ENCODE assay signal across 16 cellular contexts in genomic region chr13:79003989-79004550, GRCh38.
"Had no signal": no experiment of that assay in that cellular context is flagged by ENCODE, and none has a peak within 500 bp of the region (broad histone marks: within the 10 kb centered on the region; RNA-seq: fewer than 3 reads in every experiment).

No MANE protein-coding gene starts in this region.

- DNase-seq: activated B cell treated with CpG ODN at 0.5 μM for 24 hours; activated CD4-positive, alpha-beta memory T cell treated with anti-CD3 and anti-CD28 coated beads for 36 hours; activated CD4-positive, alpha-beta T cell treated with anti-CD3 and anti-CD28 coated beads for 4 hours; activated naive CD8-positive, alpha-beta T cell treated with anti-CD3 and anti-CD28 coated beads for 36 hours; effector memory CD8-positive, alpha-beta T cell; hippocampal formation; left ventricle myocardium inferior; mammary epithelial cell; natural killer cell; sigmoid colon; stimulated activated CD4-positive, alpha-beta T cell treated with anti-CD3 and anti-CD28 coated beads, Interleukin-15, amount 100 ng/mL, for 24 hours; stimulated activated naive B cell treated with anti-CD40 and anti-IgM and Interleukin-4, amounts not matched to agents 10 μg/mL and 1 μg/mL and 100 μg/mL, for 72 hours; T-helper 17 cell; upper lobe of left lung had no signal

- ATAC-seq: effector memory CD8-positive, alpha-beta T cell; natural killer cell; stimulated activated naive B cell treated with anti-CD40 and anti-IgM and Interleukin-4, amounts not matched to agents 10 μg/mL and 1 μg/mL and 100 μg/mL, for 72 hours; T-helper 17 cell had no signal

- H3K4me1 Mint-ChIP-seq: activated B cell treated with CpG ODN at 0.5 μM for 24 hours; activated naive CD8-positive, alpha-beta T cell treated with anti-CD3 and anti-CD28 coated beads for 36 hours; central memory CD8-positive, alpha-beta T cell; mesothelial cell of epicardium; natural killer cell; stimulated activated naive B cell treated with anti-CD40 and anti-IgM and Interleukin-4, amounts not matched to agents 10 μg/mL and 1 μg/mL and 100 μg/mL, for 72 hours; T-helper 17 cell had no signal

- H3K36me3 Mint-ChIP-seq: activated CD4-positive, alpha-beta memory T cell treated with anti-CD3 and anti-CD28 coated beads for 36 hours; activated naive CD8-positive, alpha-beta T cell treated with anti-CD3 and anti-CD28 coated beads for 36 hours; mesothelial cell of epicardium; natural killer cell; stimulated activated naive B cell treated with anti-CD40 and anti-IgM and Interleukin-4, amounts not matched to agents 10 μg/mL and 1 μg/mL and 100 μg/mL, for 72 hours had no signal

- H3K4me3 Mint-ChIP-seq: activated B cell treated with CpG ODN at 0.5 μM for 24 hours; activated CD4-positive, alpha-beta memory T cell treated with anti-CD3 and anti-CD28 coated beads for 36 hours; activated naive CD8-positive, alpha-beta T cell treated with anti-CD3 and anti-CD28 coated beads for 36 hours; central memory CD8-positive, alpha-beta T cell; effector memory CD8-positive, alpha-beta T cell; mesothelial cell of epicardium; natural killer cell; stimulated activated naive B cell treated with anti-CD40 and anti-IgM and Interleukin-4, amounts not matched to agents 10 μg/mL and 1 μg/mL and 100 μg/mL, for 72 hours; T-helper 17 cell had no signal

- H3K27ac Mint-ChIP-seq: activated B cell treated with CpG ODN at 0.5 μM for 24 hours; activated CD4-positive, alpha-beta memory T cell treated with anti-CD3 and anti-CD28 coated beads for 36 hours; activated naive CD8-positive, alpha-beta T cell treated with anti-CD3 and anti-CD28 coated beads for 36 hours; effector memory CD8-positive, alpha-beta T cell; mesothelial cell of epicardium; natural killer cell; stimulated activated naive B cell treated with anti-CD40 and anti-IgM and Interleukin-4, amounts not matched to agents 10 μg/mL and 1 μg/mL and 100 μg/mL, for 72 hours; T-helper 17 cell had no signal

- H3K9me3 Mint-ChIP-seq: activated B cell treated with CpG ODN at 0.5 μM for 24 hours; activated CD4-positive, alpha-beta memory T cell treated with anti-CD3 and anti-CD28 coated beads for 36 hours; activated naive CD8-positive, alpha-beta T cell treated with anti-CD3 and anti-CD28 coated beads for 36 hours; central memory CD8-positive, alpha-beta T cell; effector memory CD8-positive, alpha-beta T cell; natural killer cell; stimulated activated naive B cell treated with anti-CD40 and anti-IgM and Interleukin-4, amounts not matched to agents 10 μg/mL and 1 μg/mL and 100 μg/mL, for 72 hours had no signal
